6 cellular contexts compared by ENCODE assay signal in the genomic region with DNA sequence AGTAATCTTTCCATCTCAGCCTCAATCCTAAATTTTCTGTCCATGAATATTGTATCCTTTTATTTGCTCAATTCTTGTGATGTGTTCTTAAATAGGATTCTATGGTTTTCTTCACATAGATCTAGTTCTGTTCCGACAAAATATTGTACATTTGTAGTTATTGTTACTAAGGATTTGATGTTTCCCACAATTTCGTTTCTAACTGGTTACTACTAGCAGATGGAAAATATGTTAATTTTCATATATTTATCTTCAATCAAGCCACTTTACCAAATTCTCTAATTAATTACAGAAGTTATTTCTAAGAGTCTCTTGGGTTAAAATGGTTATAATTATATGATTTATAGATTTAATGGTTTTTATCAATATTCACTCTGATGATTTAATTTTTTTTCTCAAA.
"Had no signal": no experiment of that assay in that cellular context is flagged by ENCODE, and none has a peak within 500 bp of the region (broad histone marks: within the 10 kb centered on the region; RNA-seq: fewer than 3 reads in every experiment).

No MANE protein-coding gene starts in this region.

- DNase-seq: IMR-90, KBM-7, KG1 had no signal

- H3K9ac ChIP-seq: KMS-11 had no signal

- H3K27ac ChIP-seq: HL-60, KMS-11 had no signal

- H3K4me2 ChIP-seq: KMS-11 had no signal

- FAIRE-seq: HTR-8/SVneo had no signal
